ENCODE assay signal across 20 cellular contexts in the genomic region with DNA sequence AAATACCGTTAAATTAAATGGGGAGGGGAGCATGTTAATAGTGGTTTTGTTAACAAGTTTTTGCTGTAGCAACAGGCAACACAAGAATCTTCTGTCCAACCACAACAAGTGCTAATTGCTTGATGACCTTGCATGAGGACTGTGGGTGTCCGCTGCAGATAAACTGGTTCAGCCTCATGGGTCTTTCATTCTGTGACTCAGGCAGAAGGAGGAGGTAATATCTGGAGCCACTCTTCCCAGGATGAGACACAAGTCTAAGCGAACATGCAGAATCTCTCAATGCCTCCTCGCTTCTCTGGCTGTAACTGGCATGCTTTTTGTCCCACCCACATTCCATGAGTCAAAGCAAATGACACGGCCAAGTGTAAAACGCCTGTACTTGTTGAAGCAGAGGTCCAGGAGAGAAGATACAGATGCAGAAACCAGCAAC. TPM values are rescaled to one million over a fixed set of nuclear protein-coding genes. Genes with fewer than 3 reads are reported as not detected.
"Had no signal": no experiment of that assay in that cellular context is flagged by ENCODE, and none has a peak within 500 bp of the region (broad histone marks: within the 10 kb centered on the region; RNA-seq: fewer than 3 reads in every experiment).

No MANE protein-coding gene starts in this region.

- H3K9me3 ChIP-seq: lower lobe of right lung, right atrium auricular region had no signal

- H3K27ac Mint-ChIP-seq: activated CD4-positive, alpha-beta memory T cell treated with anti-CD3 and anti-CD28 coated beads, Interleukin-2, amount 10 ng/mL, durations not matched to agents 7 days and 5 days; activated CD4-positive, alpha-beta T cell treated with anti-CD3 and anti-CD28 coated beads for 36 hours; immature natural killer cell; progenitor cell of endocrine pancreas; stimulated activated memory B cell treated with anti-CD40 and anti-IgM and Interleukin-4, amounts not matched to agents 10 μg/mL and 1 μg/mL and 100 μg/mL, for 72 hours had no signal

- H3K27me3 Mint-ChIP-seq: activated CD4-positive, alpha-beta memory T cell treated with anti-CD3 and anti-CD28 coated beads, Interleukin-2, amount 10 ng/mL, durations not matched to agents 7 days and 5 days; activated CD4-positive, alpha-beta T cell treated with anti-CD3 and anti-CD28 coated beads for 36 hours; central memory CD8-positive, alpha-beta T cell; progenitor cell of endocrine pancreas; stimulated activated memory B cell treated with anti-CD40 and anti-IgM and Interleukin-4, amounts not matched to agents 10 μg/mL and 1 μg/mL and 100 μg/mL, for 72 hours had no signal

- H3K4me3 Mint-ChIP-seq: activated CD4-positive, alpha-beta memory T cell treated with anti-CD3 and anti-CD28 coated beads, Interleukin-2, amount 10 ng/mL, durations not matched to agents 7 days and 5 days; activated CD4-positive, alpha-beta T cell treated with anti-CD3 and anti-CD28 coated beads for 36 hours; activated T-cell treated with anti-CD3 and anti-CD28 coated beads, Interleukin-2, amount 50 U/mL, for 4 hours; central memory CD8-positive, alpha-beta T cell; immature natural killer cell; stimulated activated memory B cell treated with anti-CD40 and anti-IgM and Interleukin-4, amounts not matched to agents 10 μg/mL and 1 μg/mL and 100 μg/mL, for 72 hours had no signal

- ATAC-seq: activated CD4-positive, alpha-beta T cell treated with anti-CD3 and anti-CD28 coated beads for 36 hours; activated T-cell treated with anti-CD3 and anti-CD28 coated beads, Interleukin-2, amount 50 U/mL, for 4 hours; left colon; stimulated activated memory B cell treated with anti-CD40 and anti-IgM and Interleukin-4, amounts not matched to agents 10 μg/mL and 1 μg/mL and 100 μg/mL, for 72 hours had no signal

- H3K4me1 Mint-ChIP-seq: activated CD4-positive, alpha-beta memory T cell treated with anti-CD3 and anti-CD28 coated beads, Interleukin-2, amount 10 ng/mL, durations not matched to agents 7 days and 5 days; activated CD4-positive, alpha-beta T cell treated with anti-CD3 and anti-CD28 coated beads for 36 hours; central memory CD8-positive, alpha-beta T cell; immature natural killer cell; stimulated activated memory B cell treated with anti-CD40 and anti-IgM and Interleukin-4, amounts not matched to agents 10 μg/mL and 1 μg/mL and 100 μg/mL, for 72 hours had no signal

- H3K4me3 ChIP-seq: lower lobe of right lung, right atrium auricular region had no signal

- H3K27ac ChIP-seq: lower lobe of right lung, right atrium auricular region had no signal

- H3K36me3 Mint-ChIP-seq: immature natural killer cell; stimulated activated memory B cell treated with anti-CD40 and anti-IgM and Interleukin-4, amounts not matched to agents 10 μg/mL and 1 μg/mL and 100 μg/mL, for 72 hours had no signal

- DNase-seq: activated CD4-positive, alpha-beta memory T cell treated with anti-CD3 and anti-CD28 coated beads, Interleukin-2, amount 10 ng/mL, durations not matched to agents 7 days and 5 days; activated CD4-positive, alpha-beta T cell treated with anti-CD3 and anti-CD28 coated beads for 36 hours; activated effector memory CD4-positive, alpha-beta T cell treated with Interleukin-2 at 50 U/mL for 16 hours; activated naive CD4-positive, alpha-beta T cell treated with anti-CD3 and anti-CD28 coated beads, Interleukin-2, amount 50 U/mL, for 16 hours; activated T-cell treated with anti-CD3 and anti-CD28 coated beads, Interleukin-2, amount 50 U/mL, for 4 hours; cortex of kidney; effector CD4-positive, alpha-beta T cell; foreskin melanocyte; head of caudate nucleus; immature natural killer cell; left colon; lower lobe of right lung; midbrain; stimulated activated CD4-positive, alpha-beta T cell treated with anti-CD3 and anti-CD28 coated beads, Interleukin-2, amount 100 ng/mL, for 48 hours; T-helper 9 cell had no signal

- H3K36me3 ChIP-seq: lower lobe of right lung, right atrium auricular region had no signal

- FAIRE-seq: endothelial cell of umbilical vein had no signal

- H3K4me1 ChIP-seq: lower lobe of right lung, right atrium auricular region had no signal

- H3K27me3 ChIP-seq: right atrium auricular region had no signal

RNA-seq across cellular contexts. Expression of a gene that starts 56.6 kb away (rescaled TPM):
- total RNA-seq: activated CD4-positive, alpha-beta memory T cell treated with anti-CD3 and anti-CD28 coated beads, Interleukin-2, amount 10 ng/mL, durations not matched to agents 7 days and 5 days; activated CD4-positive, alpha-beta T cell treated with anti-CD3 and anti-CD28 coated beads for 36 hours had no signal
- polyA plus RNA-seq: immature natural killer cell had no signal
